Comparison of ENCODE assay signal across 1 cellular context in genomic region chr17:77453613-77454559, GRCh38.
TF ChIP-seq lines count a peak whose summit lies in the region.

No MANE protein-coding gene starts in this region.

TF ChIP-seq in HepG2, 621 proteins besides CTCF, POLR2A, EP300 and RAD21 (continued from another document and continues in another):
- TF ChIP-seq ZNF512B (CRISPR knock-in tag; IDR thresholded peaks at IDR 0.05; ENCODE audit: borderline replicate concordance) (no peak), ZNF234 (CRISPR knock-in tag; conservative IDR thresholded peaks at IDR 0.05) (0 out of 2 replicates have a peak, but pooled peaks have one; percentile 55), ZNF256 (CRISPR knock-in tag; conservative IDR thresholded peaks at IDR 0.05) (no peak), FOXP4 (CRISPR knock-in tag; IDR thresholded peaks at IDR 0.05) (peak; percentile 79), PAWR (CRISPR knock-in tag; IDR thresholded peaks at IDR 0.05; ENCODE audit: borderline replicate concordance) (no peak), MATR3 (CRISPR knock-in tag; IDR thresholded peaks at IDR 0.05) (no peak), KDM2A (CRISPR knock-in tag; IDR thresholded peaks at IDR 0.05; ENCODE audit: borderline replicate concordance, low read depth) (0 out of 2 replicates have a peak, but pooled peaks have one; percentile 35), PPARG (CRISPR knock-in tag; conservative IDR thresholded peaks at IDR 0.05) (peak; percentile 73), THAP9 (CRISPR knock-in tag; IDR thresholded peaks at IDR 0.05; ENCODE audit: borderline replicate concordance) (peak; percentile 77), TEAD2 (CRISPR knock-in tag; IDR thresholded peaks at IDR 0.05) (no peak), MXD4 (CRISPR knock-in tag; IDR thresholded peaks at IDR 0.05) (0 out of 2 replicates have a peak, but pooled peaks have one; percentile 68), RBFOX2 (IDR thresholded peaks at IDR 0.05; ENCODE audit: low read depth, low read length) (no peak; the same call in none of the 2 replicates), HDAC2 (CRISPR knock-in tag; IDR thresholded peaks at IDR 0.05) (peak; percentile 96), KLF16 (CRISPR knock-in tag; IDR thresholded peaks at IDR 0.05) (peak in 1 of 2 experiments; percentile 92; a peak in 2 of 4 replicates), ZNF687 (CRISPR knock-in tag; IDR thresholded peaks at IDR 0.05) (peak; percentile 97), ZNF317 (CRISPR knock-in tag; IDR thresholded peaks at IDR 0.05) (no peak), TFDP2 (CRISPR knock-in tag; IDR thresholded peaks at IDR 0.05) (peak; percentile 50), ZNF121 (CRISPR knock-in tag; IDR thresholded peaks at IDR 0.05) (peak; percentile 69; the same call in 1 of the 2 replicates), ZNF770 (CRISPR knock-in tag; IDR thresholded peaks at IDR 0.05) (0 out of 2 replicates have a peak, but pooled peaks have one; percentile 29), ZNF782 (CRISPR knock-in tag; IDR thresholded peaks at IDR 0.05; ENCODE audit: borderline replicate concordance) (no peak; the same call in 1 of the 2 replicates), ZNF775 (CRISPR knock-in tag; IDR thresholded peaks at IDR 0.05; ENCODE audit: borderline replicate concordance) (peak; percentile 62; the same call in 1 of the 2 replicates), ZXDC (CRISPR knock-in tag; IDR thresholded peaks at IDR 0.05) (peak; percentile 78; the same call in 1 of the 2 replicates), KAT7 (CRISPR knock-in tag; IDR thresholded peaks at IDR 0.05; ENCODE audit: borderline replicate concordance) (peak; percentile 50; the same call in 1 of the 2 replicates), HDAC1 (CRISPR knock-in tag; IDR thresholded peaks at IDR 0.05) (peak; percentile 93), ZNF549 (CRISPR knock-in tag; IDR thresholded peaks at IDR 0.05) (no peak), GFI1 (CRISPR knock-in tag; IDR thresholded peaks at IDR 0.05; ENCODE audit: borderline replicate concordance) (peak; percentile 86), SPEN (CRISPR knock-in tag; IDR thresholded peaks at IDR 0.05; ENCODE audit: low read depth) (peak; percentile 80), ISX (CRISPR knock-in tag; conservative IDR thresholded peaks at IDR 0.05) (no peak), ZBTB44 (CRISPR knock-in tag; IDR thresholded peaks at IDR 0.05) (no peak), ZNF883 (CRISPR knock-in tag; IDR thresholded peaks at IDR 0.05; ENCODE audit: not compliant biosample characterization) (peak; percentile 29), ZNF572 (CRISPR knock-in tag; IDR thresholded peaks at IDR 0.05) (peak; percentile 67; the same call in 1 of the 2 replicates), NPAS2 (CRISPR knock-in tag; IDR thresholded peaks at IDR 0.05; ENCODE audit: borderline replicate concordance) (no peak), PHF5A (CRISPR knock-in tag; IDR thresholded peaks at IDR 0.05; ENCODE audit: low read depth, unreplicated experiment) (peak; percentile 70), RAD51 (IDR thresholded peaks at IDR 0.05; ENCODE audit: borderline replicate concordance) (no peak), HES4 (CRISPR knock-in tag; IDR thresholded peaks at IDR 0.05; ENCODE audit: borderline replicate concordance) (no peak), RFX3 (CRISPR knock-in tag; IDR thresholded peaks at IDR 0.05) (no peak), CREM (IDR thresholded peaks at IDR 0.05) (peak; percentile 75), CREM (CRISPR knock-in tag; IDR thresholded peaks at IDR 0.05) (no peak), FOXA3 (CRISPR knock-in tag; IDR thresholded peaks at IDR 0.05) (peak; percentile 68), HNF4G (IDR thresholded peaks at IDR 0.05; ENCODE audit: borderline replicate concordance, low read depth, low read length) (peak; percentile 98), HNF4G (CRISPR knock-in tag; IDR thresholded peaks at IDR 0.05; ENCODE audit: borderline replicate concordance, low read depth) (peak; percentile 99), NFKB2 (CRISPR knock-in tag; IDR thresholded peaks at IDR 0.05; ENCODE audit: borderline replicate concordance) (0 out of 2 replicates have a peak, but pooled peaks have one; percentile 67), ERF (CRISPR knock-in tag; IDR thresholded peaks at IDR 0.05) (peak; percentile 95), ARNT2 (CRISPR knock-in tag; IDR thresholded peaks at IDR 0.05; ENCODE audit: low read depth) (peak; percentile 56; the same call in 1 of the 2 replicates)
